Comparison of ENCODE assay signal across 1 cellular context in the genomic region with DNA sequence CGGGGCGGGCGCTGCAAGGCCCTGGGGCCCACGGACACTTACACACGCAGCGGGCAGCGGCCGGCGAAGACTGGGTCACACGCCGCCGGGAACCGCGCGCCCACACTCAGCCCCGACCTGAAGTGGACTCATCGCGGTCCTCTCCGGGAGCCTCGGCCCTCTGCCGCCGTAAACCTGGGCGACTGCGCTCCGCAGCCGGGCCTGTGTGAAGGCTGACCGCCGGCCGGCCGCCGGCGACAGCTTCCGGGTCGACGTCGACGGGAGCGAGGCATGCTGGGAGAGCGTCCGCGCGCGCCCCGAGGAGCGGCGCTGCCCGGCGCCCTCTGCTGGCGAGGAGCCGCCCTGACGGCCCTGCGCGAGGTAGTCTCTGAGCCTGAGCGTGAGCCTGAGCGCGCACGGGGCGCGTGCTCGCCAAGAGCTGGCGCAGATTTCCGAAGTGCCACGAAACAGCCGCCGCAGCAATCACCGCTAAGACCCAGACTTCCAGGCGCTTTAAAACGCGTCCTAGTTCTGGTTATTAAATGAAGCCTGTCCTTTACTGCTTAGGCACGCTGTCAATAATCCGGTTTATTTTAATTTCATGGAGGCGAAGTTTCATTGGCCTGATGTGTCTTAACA.
TF ChIP-seq lines count a peak whose summit lies in the region.

A gene with protein sequence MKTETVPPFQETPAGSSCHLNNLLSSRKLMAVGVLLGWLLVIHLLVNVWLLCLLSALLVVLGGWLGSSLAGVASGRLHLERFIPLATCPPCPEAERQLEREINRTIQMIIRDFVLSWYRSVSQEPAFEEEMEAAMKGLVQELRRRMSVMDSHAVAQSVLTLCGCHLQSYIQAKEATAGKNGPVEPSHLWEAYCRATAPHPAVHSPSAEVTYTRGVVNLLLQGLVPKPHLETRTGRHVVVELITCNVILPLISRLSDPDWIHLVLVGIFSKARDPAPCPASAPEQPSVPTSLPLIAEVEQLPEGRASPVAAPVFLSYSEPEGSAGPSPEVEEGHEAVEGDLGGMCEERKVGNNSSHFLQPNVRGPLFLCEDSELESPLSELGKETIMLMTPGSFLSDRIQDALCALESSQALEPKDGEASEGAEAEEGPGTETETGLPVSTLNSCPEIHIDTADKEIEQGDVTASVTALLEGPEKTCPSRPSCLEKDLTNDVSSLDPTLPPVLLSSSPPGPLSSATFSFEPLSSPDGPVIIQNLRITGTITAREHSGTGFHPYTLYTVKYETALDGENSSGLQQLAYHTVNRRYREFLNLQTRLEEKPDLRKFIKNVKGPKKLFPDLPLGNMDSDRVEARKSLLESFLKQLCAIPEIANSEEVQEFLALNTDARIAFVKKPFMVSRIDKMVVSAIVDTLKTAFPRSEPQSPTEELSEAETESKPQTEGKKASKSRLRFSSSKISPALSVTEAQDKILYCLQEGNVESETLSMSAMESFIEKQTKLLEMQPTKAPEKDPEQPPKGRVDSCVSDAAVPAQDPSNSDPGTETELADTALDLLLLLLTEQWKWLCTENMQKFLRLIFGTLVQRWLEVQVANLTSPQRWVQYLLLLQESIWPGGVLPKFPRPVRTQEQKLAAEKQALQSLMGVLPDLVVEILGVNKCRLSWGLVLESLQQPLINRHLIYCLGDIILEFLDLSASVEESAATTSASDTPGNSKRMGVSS (minus strand): TSS at position 242 of the 618 bp plus-strand sequence. CDS start 540 bp downstream, outside the sequence.

TF ChIP-seq in HEK293, 187 proteins besides CTCF, POLR2A, EP300 and RAD21 (continued from another document and continues in another):
- TF ChIP-seq MYNN (tag by site-specific recombination; IDR thresholded peaks at IDR 0.05; ENCODE audit: borderline replicate concordance) = no peak
- TF ChIP-seq ZNF610 (tag by site-specific recombination; IDR thresholded peaks at IDR 0.05; ENCODE audit: borderline replicate concordance) = peak; percentile 73; the same call in 1 of the 2 replicates
- TF ChIP-seq ZNF16 (tag by site-specific recombination; IDR thresholded peaks at IDR 0.05; ENCODE audit: low read depth) = no peak
- TF ChIP-seq, protein P1, sequence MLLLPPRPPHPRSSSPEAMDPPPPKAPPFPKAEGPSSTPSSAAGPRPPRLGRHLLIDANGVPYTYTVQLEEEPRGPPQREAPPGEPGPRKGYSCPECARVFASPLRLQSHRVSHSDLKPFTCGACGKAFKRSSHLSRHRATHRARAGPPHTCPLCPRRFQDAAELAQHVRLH (tag by site-specific recombination; IDR thresholded peaks at IDR 0.05) = no peak
- TF ChIP-seq ZNF302 (tag by site-specific recombination; IDR thresholded peaks at IDR 0.05; ENCODE audit: low read depth) = no peak
- no peak for TF ChIP-seq ZNF391 (tag by site-specific recombination; IDR thresholded peaks at IDR 0.05; ENCODE audit: borderline replicate concordance, low read depth)
- no peak for TF ChIP-seq ZBTB1 (tag by site-specific recombination; IDR thresholded peaks at IDR 0.05)
- TF ChIP-seq, protein P2, sequence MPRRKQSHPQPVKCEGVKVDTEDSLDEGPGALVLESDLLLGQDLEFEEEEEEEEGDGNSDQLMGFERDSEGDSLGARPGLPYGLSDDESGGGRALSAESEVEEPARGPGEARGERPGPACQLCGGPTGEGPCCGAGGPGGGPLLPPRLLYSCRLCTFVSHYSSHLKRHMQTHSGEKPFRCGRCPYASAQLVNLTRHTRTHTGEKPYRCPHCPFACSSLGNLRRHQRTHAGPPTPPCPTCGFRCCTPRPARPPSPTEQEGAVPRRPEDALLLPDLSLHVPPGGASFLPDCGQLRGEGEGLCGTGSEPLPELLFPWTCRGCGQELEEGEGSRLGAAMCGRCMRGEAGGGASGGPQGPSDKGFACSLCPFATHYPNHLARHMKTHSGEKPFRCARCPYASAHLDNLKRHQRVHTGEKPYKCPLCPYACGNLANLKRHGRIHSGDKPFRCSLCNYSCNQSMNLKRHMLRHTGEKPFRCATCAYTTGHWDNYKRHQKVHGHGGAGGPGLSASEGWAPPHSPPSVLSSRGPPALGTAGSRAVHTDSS (tag by site-specific recombination; IDR thresholded peaks at IDR 0.05) = no peak
- TF ChIP-seq ZNF174 (tag by site-specific recombination; IDR thresholded peaks at IDR 0.05) = no peak
- TF ChIP-seq, protein P3, sequence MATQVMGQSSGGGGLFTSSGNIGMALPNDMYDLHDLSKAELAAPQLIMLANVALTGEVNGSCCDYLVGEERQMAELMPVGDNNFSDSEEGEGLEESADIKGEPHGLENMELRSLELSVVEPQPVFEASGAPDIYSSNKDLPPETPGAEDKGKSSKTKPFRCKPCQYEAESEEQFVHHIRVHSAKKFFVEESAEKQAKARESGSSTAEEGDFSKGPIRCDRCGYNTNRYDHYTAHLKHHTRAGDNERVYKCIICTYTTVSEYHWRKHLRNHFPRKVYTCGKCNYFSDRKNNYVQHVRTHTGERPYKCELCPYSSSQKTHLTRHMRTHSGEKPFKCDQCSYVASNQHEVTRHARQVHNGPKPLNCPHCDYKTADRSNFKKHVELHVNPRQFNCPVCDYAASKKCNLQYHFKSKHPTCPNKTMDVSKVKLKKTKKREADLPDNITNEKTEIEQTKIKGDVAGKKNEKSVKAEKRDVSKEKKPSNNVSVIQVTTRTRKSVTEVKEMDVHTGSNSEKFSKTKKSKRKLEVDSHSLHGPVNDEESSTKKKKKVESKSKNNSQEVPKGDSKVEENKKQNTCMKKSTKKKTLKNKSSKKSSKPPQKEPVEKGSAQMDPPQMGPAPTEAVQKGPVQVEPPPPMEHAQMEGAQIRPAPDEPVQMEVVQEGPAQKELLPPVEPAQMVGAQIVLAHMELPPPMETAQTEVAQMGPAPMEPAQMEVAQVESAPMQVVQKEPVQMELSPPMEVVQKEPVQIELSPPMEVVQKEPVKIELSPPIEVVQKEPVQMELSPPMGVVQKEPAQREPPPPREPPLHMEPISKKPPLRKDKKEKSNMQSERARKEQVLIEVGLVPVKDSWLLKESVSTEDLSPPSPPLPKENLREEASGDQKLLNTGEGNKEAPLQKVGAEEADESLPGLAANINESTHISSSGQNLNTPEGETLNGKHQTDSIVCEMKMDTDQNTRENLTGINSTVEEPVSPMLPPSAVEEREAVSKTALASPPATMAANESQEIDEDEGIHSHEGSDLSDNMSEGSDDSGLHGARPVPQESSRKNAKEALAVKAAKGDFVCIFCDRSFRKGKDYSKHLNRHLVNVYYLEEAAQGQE (tag by site-specific recombination; IDR thresholded peaks at IDR 0.05) = no peak
- no peak for TF ChIP-seq ZNF843 (tag by site-specific recombination; IDR thresholded peaks at IDR 0.05)
- TF ChIP-seq ZNF223 (tag by site-specific recombination; IDR thresholded peaks at IDR 0.05) = no peak
- TF ChIP-seq ZNF132 (tag by site-specific recombination; IDR thresholded peaks at IDR 0.05; ENCODE audit: borderline replicate concordance) = no peak
- no peak for TF ChIP-seq ZNF433 (tag by site-specific recombination; IDR thresholded peaks at IDR 0.05; ENCODE audit: low read depth)
- TF ChIP-seq ZBTB21 (tag by site-specific recombination; IDR thresholded peaks at IDR 0.05) = no peak
- no peak for TF ChIP-seq ZNF133 (tag by site-specific recombination; IDR thresholded peaks at IDR 0.05)
- no peak for TF ChIP-seq ZNF600 (tag by site-specific recombination; IDR thresholded peaks at IDR 0.05)
- TF ChIP-seq ZNF155 (tag by site-specific recombination; IDR thresholded peaks at IDR 0.05) = no peak
- TF ChIP-seq ZNF266 (tag by site-specific recombination; IDR thresholded peaks at IDR 0.05; ENCODE audit: low read depth) = no peak
- TF ChIP-seq, protein P4, sequence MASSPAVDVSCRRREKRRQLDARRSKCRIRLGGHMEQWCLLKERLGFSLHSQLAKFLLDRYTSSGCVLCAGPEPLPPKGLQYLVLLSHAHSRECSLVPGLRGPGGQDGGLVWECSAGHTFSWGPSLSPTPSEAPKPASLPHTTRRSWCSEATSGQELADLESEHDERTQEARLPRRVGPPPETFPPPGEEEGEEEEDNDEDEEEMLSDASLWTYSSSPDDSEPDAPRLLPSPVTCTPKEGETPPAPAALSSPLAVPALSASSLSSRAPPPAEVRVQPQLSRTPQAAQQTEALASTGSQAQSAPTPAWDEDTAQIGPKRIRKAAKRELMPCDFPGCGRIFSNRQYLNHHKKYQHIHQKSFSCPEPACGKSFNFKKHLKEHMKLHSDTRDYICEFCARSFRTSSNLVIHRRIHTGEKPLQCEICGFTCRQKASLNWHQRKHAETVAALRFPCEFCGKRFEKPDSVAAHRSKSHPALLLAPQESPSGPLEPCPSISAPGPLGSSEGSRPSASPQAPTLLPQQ (tag by site-specific recombination; IDR thresholded peaks at IDR 0.05) = peak; percentile 86
- no peak for TF ChIP-seq ZNF324 (tag by site-specific recombination; IDR thresholded peaks at IDR 0.05)
- TF ChIP-seq SP2 (tag by site-specific recombination; IDR thresholded peaks at IDR 0.05) = peak; percentile 35; the same call in 1 of the 2 replicates
- TF ChIP-seq ZNF596 (tag by site-specific recombination; IDR thresholded peaks at IDR 0.05) = no peak
- TF ChIP-seq ZNF658 (tag by site-specific recombination; IDR thresholded peaks at IDR 0.05) = no peak
- no peak for TF ChIP-seq GFI1B (tag by site-specific recombination; IDR thresholded peaks at IDR 0.05)
- peak; percentile 63 for TF ChIP-seq ZNF2 (tag by site-specific recombination; IDR thresholded peaks at IDR 0.05)
- no peak for TF ChIP-seq REPIN1 (tag by site-specific recombination; IDR thresholded peaks at IDR 0.05; ENCODE audit: low read depth)
- TF ChIP-seq RBAK (tag by site-specific recombination; IDR thresholded peaks at IDR 0.05) = no peak
- TF ChIP-seq ZNF670 (tag by site-specific recombination; IDR thresholded peaks at IDR 0.05; ENCODE audit: low read depth) = no peak
- peak; percentile 96 for TF ChIP-seq ZSCAN30 (tag by site-specific recombination; IDR thresholded peaks at IDR 0.05)
- no peak for TF ChIP-seq ZSCAN16 (tag by site-specific recombination; IDR thresholded peaks at IDR 0.05)
- TF ChIP-seq ZSCAN23 (tag by site-specific recombination; IDR thresholded peaks at IDR 0.05) = no peak
- no peak for TF ChIP-seq ZNF624 (tag by site-specific recombination; IDR thresholded peaks at IDR 0.05)
- no peak for TF ChIP-seq KLF1 (tag by site-specific recombination; IDR thresholded peaks at IDR 0.05)
- TF ChIP-seq, protein P5, sequence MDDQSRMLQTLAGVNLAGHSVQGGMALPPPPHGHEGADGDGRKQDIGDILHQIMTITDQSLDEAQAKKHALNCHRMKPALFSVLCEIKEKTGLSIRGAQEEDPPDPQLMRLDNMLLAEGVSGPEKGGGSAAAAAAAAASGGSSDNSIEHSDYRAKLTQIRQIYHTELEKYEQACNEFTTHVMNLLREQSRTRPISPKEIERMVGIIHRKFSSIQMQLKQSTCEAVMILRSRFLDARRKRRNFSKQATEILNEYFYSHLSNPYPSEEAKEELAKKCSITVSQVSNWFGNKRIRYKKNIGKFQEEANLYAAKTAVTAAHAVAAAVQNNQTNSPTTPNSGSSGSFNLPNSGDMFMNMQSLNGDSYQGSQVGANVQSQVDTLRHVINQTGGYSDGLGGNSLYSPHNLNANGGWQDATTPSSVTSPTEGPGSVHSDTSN (CRISPR knock-in tag; IDR thresholded peaks at IDR 0.05) = no peak; the same call in 1 of the 2 replicates
- TF ChIP-seq, protein P6, sequence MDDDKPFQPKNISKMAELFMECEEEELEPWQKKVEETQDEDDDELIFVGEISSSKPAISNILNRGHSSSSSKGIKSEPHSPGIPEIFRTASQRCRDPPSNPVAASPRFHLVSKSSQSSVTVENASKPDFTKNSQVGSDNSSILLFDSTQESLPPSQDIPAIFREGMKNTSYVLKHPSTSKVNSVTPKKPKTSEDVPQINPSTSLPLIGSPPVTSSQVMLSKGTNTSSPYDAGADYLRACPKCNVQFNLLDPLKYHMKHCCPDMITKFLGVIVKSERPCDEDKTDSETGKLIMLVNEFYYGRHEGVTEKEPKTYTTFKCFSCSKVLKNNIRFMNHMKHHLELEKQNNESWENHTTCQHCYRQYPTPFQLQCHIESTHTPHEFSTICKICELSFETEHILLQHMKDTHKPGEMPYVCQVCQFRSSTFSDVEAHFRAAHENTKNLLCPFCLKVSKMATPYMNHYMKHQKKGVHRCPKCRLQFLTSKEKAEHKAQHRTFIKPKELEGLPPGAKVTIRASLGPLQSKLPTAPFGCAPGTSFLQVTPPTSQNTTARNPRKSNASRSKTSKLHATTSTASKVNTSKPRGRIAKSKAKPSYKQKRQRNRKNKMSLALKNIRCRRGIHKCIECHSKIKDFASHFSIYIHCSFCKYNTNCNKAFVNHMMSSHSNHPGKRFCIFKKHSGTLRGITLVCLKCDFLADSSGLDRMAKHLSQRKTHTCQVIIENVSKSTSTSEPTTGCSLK (tag by site-specific recombination; IDR thresholded peaks at IDR 0.05) = no peak
- no peak for TF ChIP-seq ZNF530 (tag by site-specific recombination; IDR thresholded peaks at IDR 0.05; ENCODE audit: low read depth)
- TF ChIP-seq ZEB2 (tag by site-specific recombination; IDR thresholded peaks at IDR 0.05) = no peak
- TF ChIP-seq ZNF830 (tag by site-specific recombination; IDR thresholded peaks at IDR 0.05; ENCODE audit: low read depth) = no peak
- TF ChIP-seq ZNF654 (tag by site-specific recombination; IDR thresholded peaks at IDR 0.05; ENCODE audit: low read depth) = no peak
- peak; percentile 20; the same call in 1 of the 2 replicates for TF ChIP-seq ZBTB20 (tag by site-specific recombination; IDR thresholded peaks at IDR 0.05)
- peak; percentile 77 for TF ChIP-seq ZNF660 (tag by site-specific recombination; IDR thresholded peaks at IDR 0.05)
- TF ChIP-seq SCRT1 (tag by site-specific recombination; IDR thresholded peaks at IDR 0.05; ENCODE audit: borderline replicate concordance) = no peak
- TF ChIP-seq ZNF423 (tag by site-specific recombination; IDR thresholded peaks at IDR 0.05) = no peak
- TF ChIP-seq ZNF335 (tag by site-specific recombination; conservative IDR thresholded peaks at IDR 0.05) = peak; percentile 79
- TF ChIP-seq, protein P7, sequence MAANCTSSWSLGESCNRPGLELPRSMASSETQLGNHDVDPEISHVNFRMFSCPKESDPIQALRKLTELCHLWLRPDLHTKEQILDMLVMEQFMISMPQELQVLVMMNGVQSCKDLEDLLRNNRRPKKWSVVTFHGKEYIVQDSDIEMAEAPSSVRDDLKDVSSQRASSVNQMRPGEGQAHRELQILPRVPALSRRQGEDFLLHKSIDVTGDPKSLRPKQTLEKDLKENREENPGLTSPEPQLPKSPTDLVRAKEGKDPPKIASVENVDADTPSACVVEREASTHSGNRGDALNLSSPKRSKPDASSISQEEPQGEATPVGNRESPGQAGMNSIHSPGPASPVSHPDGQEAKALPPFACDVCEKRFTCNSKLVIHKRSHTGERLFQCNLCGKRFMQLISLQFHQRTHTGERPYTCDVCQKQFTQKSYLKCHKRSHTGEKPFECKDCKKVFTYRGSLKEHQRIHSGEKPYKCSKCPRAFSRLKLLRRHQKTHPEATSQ (tag by site-specific recombination; IDR thresholded peaks at IDR 0.05) = no peak
- TF ChIP-seq TCF7L2 (IDR thresholded peaks at IDR 0.05; ENCODE audit: borderline replicate concordance, low read depth, low read length) = no peak
